8 cellular contexts compared by ENCODE assay signal in genomic region chrX:118495958-118496762, GRCh38. TPM values are rescaled to one million over a fixed set of nuclear protein-coding genes. Genes with fewer than 3 reads are reported as not detected.
DNase-seq lines count a peak whose midpoint lies in the region; FAIRE-seq and TF ChIP-seq lines count a peak whose summit lies in the region.

No MANE protein-coding gene starts in this region.

- peak overlapping the region; percentile 95 for H3K27ac Mint-ChIP-seq in dendritic cell treated with granulocyte-macrophage colony-stimulating factor and Interleukin-4, amounts not matched to agents 40 ng/mL and 50 ng/mL, for 4 days

- no peak for DNase-seq in GM12891 (ENCODE audit: insufficient read length, low spot score)
- DNase-seq in HFF-Myc (ENCODE audit: extremely low read depth, low read depth), result no peak
- peak; percentile 18 for DNase-seq in NCI-H1105 (lab: John Stamatoyannopoulos, UW)
- peak; percentile 63 for DNase-seq in activated CD4-positive, alpha-beta T cell treated with anti-CD3 and anti-CD28 coated beads for 1 hour
- DNase-seq in stimulated activated CD8-positive, alpha-beta memory T cell treated with anti-CD3 and anti-CD28 coated beads, Interleukin-4, amount 100 ng/mL, for 24 hours (ENCODE audit: low read depth), result peak; percentile 44
- DNase-seq in GOT3 (lab: John Stamatoyannopoulos, UW), result no peak

- H3K4me3 Mint-ChIP-seq in dendritic cell treated with granulocyte-macrophage colony-stimulating factor and Interleukin-4, amounts not matched to agents 40 ng/mL and 50 ng/mL, for 4 days, result peak overlapping the region; percentile 97

- H3K27me3 Mint-ChIP-seq in dendritic cell treated with granulocyte-macrophage colony-stimulating factor and Interleukin-4, amounts not matched to agents 40 ng/mL and 50 ng/mL, for 4 days, result no peaks in the 10 kb centered on the region

- H3K4me1 Mint-ChIP-seq in dendritic cell treated with granulocyte-macrophage colony-stimulating factor and Interleukin-4, amounts not matched to agents 40 ng/mL and 50 ng/mL, for 4 days (ENCODE audit: low read depth), result peaks cover 23% of the 10 kb centered on the region

- no peak for FAIRE-seq in GM12891 (lab: Jason Lieb, UNC)

- H3K4me3 ChIP-seq in HFF-Myc (replicated peaks; ENCODE audit: low read depth, low read length), result peak overlapping the region; percentile 73
- peak overlapping the region; percentile 75 for H3K4me3 ChIP-seq in mononuclear cell (ENCODE audit: low read length)

- H3K9me3 ChIP-seq in mononuclear cell (ENCODE audit: low read depth, low read length), result no peaks in the 10 kb centered on the region

- peaks cover 41% of the 10 kb centered on the region for H3K4me1 ChIP-seq in mononuclear cell (ENCODE audit: insufficient read depth, low read length)

- H3K9me3 Mint-ChIP-seq in dendritic cell treated with granulocyte-macrophage colony-stimulating factor and Interleukin-4, amounts not matched to agents 40 ng/mL and 50 ng/mL, for 4 days, result no peaks in the 10 kb centered on the region

- H3K27me3 ChIP-seq in mononuclear cell (ENCODE audit: insufficient read depth, low read length), result no peaks in the 10 kb centered on the region

- intact Hi-C loops in dendritic cell treated with granulocyte-macrophage colony-stimulating factor and Interleukin-4, amounts not matched to agents 40 ng/mL and 50 ng/mL, for 4 days (cut with micrococcal nuclease), result loop anchor here (5.0 kb wide), 2 partner anchors 41 to 56 kb away; no protein-coding TSS in a partner anchor

- no peak for TF ChIP-seq CTCF in HFF-Myc (IDR thresholded peaks at IDR 0.05; ENCODE audit: low read depth, low read length, missing control alignments)

- peaks cover 35% of the 10 kb centered on the region for H3K36me3 Mint-ChIP-seq in dendritic cell treated with granulocyte-macrophage colony-stimulating factor and Interleukin-4, amounts not matched to agents 40 ng/mL and 50 ng/mL, for 4 days (ENCODE audit: low read depth)

- TF ChIP-seq POLR2A in GM12891 (IDR thresholded peaks at IDR 0.05; ENCODE audit: low read depth, low read length), result peak; percentile 68

TF ChIP-seq in GM12891, 5 proteins besides CTCF, POLR2A, EP300 and RAD21:
- TF ChIP-seq SPI1 (IDR thresholded peaks at IDR 0.05; ENCODE audit: low read depth, low read length) (no peak; the same call in 1 of the 2 replicates), POLR2AphosphoS5 (IDR thresholded peaks at IDR 0.05; ENCODE audit: low read depth, low read length) (peak; percentile 62)
TF ChIP-seq in GM12891: peak in this region for 1.

RNA-seq across cellular contexts. Expression of gene DOCK11, which starts 0.5 kb away (rescaled TPM):
- 9.8 TPM for polyA plus RNA-seq in GM12891 (2012; ENCODE audit: low read depth, missing spikeins)
- total RNA-seq in mononuclear cell, result 78.7 TPM

Comparison
In these comparisons a context has a peak if more than half of its experiments do, and no peak if none do; other contexts are left out.
1. DNase-seq: peak in NCI-H1105 (single experiment), activated CD4-positive, alpha-beta T cell treated with anti-CD3 and anti-CD28 coated beads for 1 hour (single experiment) and stimulated activated CD8-positive, alpha-beta memory T cell treated with anti-CD3 and anti-CD28 coated beads, Interleukin-4, amount 100 ng/mL, for 24 hours (single experiment); none in GM12891 (single experiment), HFF-Myc (single experiment) and GOT3 (single experiment).